Comparison of ENCODE assay signal across 9 cellular contexts in genomic region chr1:93591291-93591832, GRCh38.
DNase-seq lines count a peak whose midpoint lies in the region; ATAC-seq and TF ChIP-seq lines count a peak whose summit lies in the region.
"Had no signal": no experiment of that assay in that cellular context is flagged by ENCODE, and none has a peak within 500 bp of the region (broad histone marks: within the 10 kb centered on the region; RNA-seq: fewer than 3 reads in every experiment).

No MANE protein-coding gene starts in this region.

- H3K36me3 Mint-ChIP-seq in activated naive CD8-positive, alpha-beta T cell treated with anti-CD3 and anti-CD28 coated beads, Interleukin-2, amount 10 ng/mL, durations not matched to agents 7 days and 5 days: no peaks in the 10 kb centered on the region
- no peaks in the 10 kb centered on the region for H3K36me3 Mint-ChIP-seq in activated naive CD8-positive, alpha-beta T cell treated with anti-CD3 and anti-CD28 coated beads, Interleukin-2, amount 50 U/mL, for 24 hours (ENCODE audit: low read depth)

- H3K36me3 ChIP-seq in upper lobe of right lung: peaks cover 32% of the 10 kb centered on the region

- peak overlapping the region; percentile 37 for H3K27ac ChIP-seq in upper lobe of right lung

- no peak for DNase-seq in activated naive CD8-positive, alpha-beta T cell treated with anti-CD3 and anti-CD28 coated beads, Interleukin-2, amount 10 ng/mL, durations not matched to agents 7 days and 5 days
- DNase-seq in activated naive CD8-positive, alpha-beta T cell treated with anti-CD3 and anti-CD28 coated beads, Interleukin-2, amount 50 U/mL, for 24 hours: no peak
- DNase-seq in HuH-7 (ENCODE audit: low spot score) (peak; percentile 53), kidney tubule cell (ENCODE audit: low spot score) (peak; percentile 75), upper lobe of right lung (no peak), NCI-H524 treated with DMSO at 0.1 percent for 48 hours (lab: John Stamatoyannopoulos, UW) (no peak), NCI-H1436 treated with DMSO at 0.1 percent for 48 hours (lab: John Stamatoyannopoulos, UW) (no peak), iPS-NIHi7 (ENCODE audit: extremely low spot score) (no peak)

- H3K27ac Mint-ChIP-seq in activated naive CD8-positive, alpha-beta T cell treated with anti-CD3 and anti-CD28 coated beads, Interleukin-2, amount 10 ng/mL, durations not matched to agents 7 days and 5 days: no peak overlapping the region
- H3K27ac Mint-ChIP-seq in activated naive CD8-positive, alpha-beta T cell treated with anti-CD3 and anti-CD28 coated beads, Interleukin-2, amount 50 U/mL, for 24 hours: no peak overlapping the region

- H3K9me3 Mint-ChIP-seq in activated naive CD8-positive, alpha-beta T cell treated with anti-CD3 and anti-CD28 coated beads, Interleukin-2, amount 10 ng/mL, durations not matched to agents 7 days and 5 days: no peaks in the 10 kb centered on the region
- no peaks in the 10 kb centered on the region for H3K9me3 Mint-ChIP-seq in activated naive CD8-positive, alpha-beta T cell treated with anti-CD3 and anti-CD28 coated beads, Interleukin-2, amount 50 U/mL, for 24 hours

- no peaks in the 10 kb centered on the region for H3K27me3 ChIP-seq in upper lobe of right lung

- POLR2A ChIA-PET in activated naive CD8-positive, alpha-beta T cell treated with anti-CD3 and anti-CD28 coated beads, Interleukin-2, amount 10 ng/mL, durations not matched to agents 7 days and 5 days (lab: Charles Lee): no interaction called here

- peaks cover 28% of the 10 kb centered on the region for H3K4me1 ChIP-seq in upper lobe of right lung

- no peaks in the 10 kb centered on the region for H3K9me3 ChIP-seq in upper lobe of right lung

- no peak overlapping the region for H3K4me3 ChIP-seq in upper lobe of right lung
- H3K4me3 ChIP-seq: smooth muscle cell had no signal

- H3K4me1 Mint-ChIP-seq in activated naive CD8-positive, alpha-beta T cell treated with anti-CD3 and anti-CD28 coated beads, Interleukin-2, amount 10 ng/mL, durations not matched to agents 7 days and 5 days: peaks cover 27% of the 10 kb centered on the region
- peaks cover 18% of the 10 kb centered on the region for H3K4me1 Mint-ChIP-seq in activated naive CD8-positive, alpha-beta T cell treated with anti-CD3 and anti-CD28 coated beads, Interleukin-2, amount 50 U/mL, for 24 hours

- ATAC-seq in activated naive CD8-positive, alpha-beta T cell treated with anti-CD3 and anti-CD28 coated beads, Interleukin-2, amount 10 ng/mL, durations not matched to agents 7 days and 5 days (ENCODE audit: low read depth): peak; percentile 2
- ATAC-seq in activated naive CD8-positive, alpha-beta T cell treated with anti-CD3 and anti-CD28 coated beads, Interleukin-2, amount 50 U/mL, for 24 hours: no peak
- peak; percentile 70 for ATAC-seq in upper lobe of right lung

- H3K4me3 Mint-ChIP-seq in activated naive CD8-positive, alpha-beta T cell treated with anti-CD3 and anti-CD28 coated beads, Interleukin-2, amount 10 ng/mL, durations not matched to agents 7 days and 5 days: peak overlapping the region; percentile 39
- no peak overlapping the region for H3K4me3 Mint-ChIP-seq in activated naive CD8-positive, alpha-beta T cell treated with anti-CD3 and anti-CD28 coated beads, Interleukin-2, amount 50 U/mL, for 24 hours

- no peak for TF ChIP-seq CTCF in upper lobe of right lung (IDR thresholded peaks at IDR 0.05)

- intact Hi-C loops in upper lobe of right lung (cut with DNase I): no loop called here

- peaks cover 9% of the 10 kb centered on the region for H3K27me3 Mint-ChIP-seq in activated naive CD8-positive, alpha-beta T cell treated with anti-CD3 and anti-CD28 coated beads, Interleukin-2, amount 10 ng/mL, durations not matched to agents 7 days and 5 days
- H3K27me3 Mint-ChIP-seq in activated naive CD8-positive, alpha-beta T cell treated with anti-CD3 and anti-CD28 coated beads, Interleukin-2, amount 50 U/mL, for 24 hours: peaks cover 3% of the 10 kb centered on the region

Comparison
In these comparisons a context has a peak if more than half of its experiments do, and no peak if none do; other contexts are left out.
1. DNase-seq: peak in HuH-7 (single experiment) and kidney tubule cell (single experiment); none in activated naive CD8-positive, alpha-beta T cell treated with anti-CD3 and anti-CD28 coated beads, Interleukin-2, amount 10 ng/mL, durations not matched to agents 7 days and 5 days (single experiment), activated naive CD8-positive, alpha-beta T cell treated with anti-CD3 and anti-CD28 coated beads, Interleukin-2, amount 50 U/mL, for 24 hours (single experiment), upper lobe of right lung (single experiment), NCI-H524 treated with DMSO at 0.1 percent for 48 hours (single experiment), NCI-H1436 treated with DMSO at 0.1 percent for 48 hours (single experiment) and iPS-NIHi7 (single experiment).